1 cellular context compared by ENCODE assay signal in the genomic region with DNA sequence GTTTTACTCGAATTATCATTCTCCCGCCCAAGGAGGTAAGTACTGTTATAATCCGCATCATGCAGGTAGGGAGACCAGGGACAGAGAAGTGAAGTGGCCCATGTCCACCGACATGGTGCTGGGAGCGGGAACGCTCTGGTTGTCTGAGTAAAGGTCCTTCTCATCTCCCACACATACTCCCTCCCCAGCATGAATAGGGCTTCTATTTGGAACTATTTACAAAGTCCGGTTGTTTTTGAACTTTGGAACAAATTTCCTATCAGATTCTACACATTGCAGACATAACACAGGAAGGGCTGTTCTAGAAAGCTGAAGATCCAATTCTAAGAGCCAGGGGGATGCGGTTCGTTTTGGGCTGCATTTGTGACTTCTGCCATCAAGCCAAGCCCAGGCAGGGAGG.
TF ChIP-seq lines count a peak whose summit lies in the region.

No MANE protein-coding gene starts in this region.

TF ChIP-seq in HepG2, 621 proteins besides CTCF, POLR2A, EP300 and RAD21 (continued from another document and continues in another):
- TF ChIP-seq ZNF280D (CRISPR knock-in tag; IDR thresholded peaks at IDR 0.05) (0 out of 2 replicates have a peak, but pooled peaks have one; percentile 20), SATB2 (CRISPR knock-in tag; IDR thresholded peaks at IDR 0.05) (no peak), HMG20A (CRISPR knock-in tag; IDR thresholded peaks at IDR 0.05; ENCODE audit: borderline replicate concordance) (peak; percentile 40; the same call in 1 of the 2 replicates), SAP130 (CRISPR knock-in tag; IDR thresholded peaks at IDR 0.05; ENCODE audit: low read depth) (peak; percentile 44; the same call in 1 of the 2 replicates), FOXK1 (CRISPR knock-in tag; IDR thresholded peaks at IDR 0.05; ENCODE audit: borderline replicate concordance, low read depth) (0 out of 2 replicates have a peak, but pooled peaks have one; percentile 22), ELF3 (CRISPR knock-in tag; IDR thresholded peaks at IDR 0.05) (0 out of 2 replicates have a peak, but pooled peaks have one; percentile 29), ZBTB3 (CRISPR knock-in tag; IDR thresholded peaks at IDR 0.05; ENCODE audit: borderline replicate concordance, low read depth) (no peak), ZSCAN29 (CRISPR knock-in tag; conservative IDR thresholded peaks at IDR 0.05) (peak; percentile 68), ADNP (CRISPR knock-in tag; IDR thresholded peaks at IDR 0.05) (no peak), HNF4G (IDR thresholded peaks at IDR 0.05; ENCODE audit: borderline replicate concordance, low read depth, low read length) (peak; percentile 75), HNF4G (CRISPR knock-in tag; IDR thresholded peaks at IDR 0.05; ENCODE audit: borderline replicate concordance, low read depth) (peak; percentile 47; the same call in 1 of the 2 replicates), KDM6A (CRISPR knock-in tag; IDR thresholded peaks at IDR 0.05; ENCODE audit: low read depth) (peak; percentile 70), DBP (CRISPR knock-in tag; IDR thresholded peaks at IDR 0.05; ENCODE audit: not compliant biosample characterization) (no peak), CREB1 (IDR thresholded peaks at IDR 0.05) (no peak), CREB1 (CRISPR knock-in tag; IDR thresholded peaks at IDR 0.05) (peak; percentile 38; the same call in 1 of the 2 replicates), MIER2 (CRISPR knock-in tag; IDR thresholded peaks at IDR 0.05) (0 out of 2 replicates have a peak, but pooled peaks have one; percentile 16), NCOR1 (IDR thresholded peaks at IDR 0.05; ENCODE audit: borderline replicate concordance, low read length) (peak; percentile 94; the same call in 1 of the 2 replicates), ZNF816 (CRISPR knock-in tag; IDR thresholded peaks at IDR 0.05; ENCODE audit: borderline replicate concordance) (0 out of 2 replicates have a peak, but pooled peaks have one; percentile 43), EED (CRISPR knock-in tag; IDR thresholded peaks at IDR 0.05) (no peak), PPARG (CRISPR knock-in tag; conservative IDR thresholded peaks at IDR 0.05) (peak; percentile 87), NR2F2 (IDR thresholded peaks at IDR 0.05; ENCODE audit: borderline replicate concordance, low read depth) (peak; percentile 61; the same call in 1 of the 2 replicates), SOX6 (IDR thresholded peaks at IDR 0.05) (no peak), SOX6 (CRISPR knock-in tag; IDR thresholded peaks at IDR 0.05) (peak; percentile 46; the same call in 1 of the 2 replicates), ZNF770 (CRISPR knock-in tag; IDR thresholded peaks at IDR 0.05) (no peak), ZFP37 (CRISPR knock-in tag; IDR thresholded peaks at IDR 0.05; ENCODE audit: borderline replicate concordance) (no peak), ZNF431 (CRISPR knock-in tag; IDR thresholded peaks at IDR 0.05; ENCODE audit: borderline replicate concordance, low read depth) (no peak), SMARCE1 (IDR thresholded peaks at IDR 0.05; ENCODE audit: borderline replicate concordance) (no peak), FOXA1 (IDR thresholded peaks at IDR 0.05) (no peak), FOXA1 (CRISPR knock-in tag; IDR thresholded peaks at IDR 0.05) (peak; percentile 55), HINFP (CRISPR knock-in tag; IDR thresholded peaks at IDR 0.05; ENCODE audit: low read depth) (peak; percentile 98), ZFAT (CRISPR knock-in tag; conservative IDR thresholded peaks at IDR 0.05) (no peak), MED1 (CRISPR knock-in tag; IDR thresholded peaks at IDR 0.05) (peak; percentile 31), ZNF10 (CRISPR knock-in tag; IDR thresholded peaks at IDR 0.05; ENCODE audit: borderline replicate concordance, low read depth) (no peak), PHF21A (CRISPR knock-in tag; IDR thresholded peaks at IDR 0.05) (peak; percentile 78; the same call in 1 of the 2 replicates), HNRNPUL1 (IDR thresholded peaks at IDR 0.05; ENCODE audit: low read depth, low read length) (no peak), SOX5 (CRISPR knock-in tag; IDR thresholded peaks at IDR 0.05; ENCODE audit: borderline replicate concordance) (peak; percentile 56; the same call in 1 of the 2 replicates), THAP11 (CRISPR knock-in tag; IDR thresholded peaks at IDR 0.05) (0 out of 2 replicates have a peak, but pooled peaks have one; percentile 10), ZNF430 (CRISPR knock-in tag; IDR thresholded peaks at IDR 0.05) (0 out of 2 replicates have a peak, but pooled peaks have one; percentile 42), ZKSCAN8 (CRISPR knock-in tag; IDR thresholded peaks at IDR 0.05; ENCODE audit: borderline replicate concordance) (peak; percentile 79; the same call in 1 of the 2 replicates), TFDP2 (CRISPR knock-in tag; IDR thresholded peaks at IDR 0.05) (peak; percentile 63), ZNF335 (CRISPR knock-in tag; IDR thresholded peaks at IDR 0.05) (0 out of 2 replicates have a peak, but pooled peaks have one; percentile 26)
- TF ChIP-seq, protein P1, sequence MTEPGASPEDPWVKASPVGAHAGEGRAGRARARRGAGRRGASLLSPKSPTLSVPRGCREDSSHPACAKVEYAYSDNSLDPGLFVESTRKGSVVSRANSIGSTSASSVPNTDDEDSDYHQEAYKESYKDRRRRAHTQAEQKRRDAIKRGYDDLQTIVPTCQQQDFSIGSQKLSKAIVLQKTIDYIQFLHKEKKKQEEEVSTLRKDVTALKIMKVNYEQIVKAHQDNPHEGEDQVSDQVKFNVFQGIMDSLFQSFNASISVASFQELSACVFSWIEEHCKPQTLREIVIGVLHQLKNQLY (CRISPR knock-in tag; IDR thresholded peaks at IDR 0.05) = peak; percentile 27; the same call in 1 of the 2 replicates
- TF ChIP-seq, protein P2, sequence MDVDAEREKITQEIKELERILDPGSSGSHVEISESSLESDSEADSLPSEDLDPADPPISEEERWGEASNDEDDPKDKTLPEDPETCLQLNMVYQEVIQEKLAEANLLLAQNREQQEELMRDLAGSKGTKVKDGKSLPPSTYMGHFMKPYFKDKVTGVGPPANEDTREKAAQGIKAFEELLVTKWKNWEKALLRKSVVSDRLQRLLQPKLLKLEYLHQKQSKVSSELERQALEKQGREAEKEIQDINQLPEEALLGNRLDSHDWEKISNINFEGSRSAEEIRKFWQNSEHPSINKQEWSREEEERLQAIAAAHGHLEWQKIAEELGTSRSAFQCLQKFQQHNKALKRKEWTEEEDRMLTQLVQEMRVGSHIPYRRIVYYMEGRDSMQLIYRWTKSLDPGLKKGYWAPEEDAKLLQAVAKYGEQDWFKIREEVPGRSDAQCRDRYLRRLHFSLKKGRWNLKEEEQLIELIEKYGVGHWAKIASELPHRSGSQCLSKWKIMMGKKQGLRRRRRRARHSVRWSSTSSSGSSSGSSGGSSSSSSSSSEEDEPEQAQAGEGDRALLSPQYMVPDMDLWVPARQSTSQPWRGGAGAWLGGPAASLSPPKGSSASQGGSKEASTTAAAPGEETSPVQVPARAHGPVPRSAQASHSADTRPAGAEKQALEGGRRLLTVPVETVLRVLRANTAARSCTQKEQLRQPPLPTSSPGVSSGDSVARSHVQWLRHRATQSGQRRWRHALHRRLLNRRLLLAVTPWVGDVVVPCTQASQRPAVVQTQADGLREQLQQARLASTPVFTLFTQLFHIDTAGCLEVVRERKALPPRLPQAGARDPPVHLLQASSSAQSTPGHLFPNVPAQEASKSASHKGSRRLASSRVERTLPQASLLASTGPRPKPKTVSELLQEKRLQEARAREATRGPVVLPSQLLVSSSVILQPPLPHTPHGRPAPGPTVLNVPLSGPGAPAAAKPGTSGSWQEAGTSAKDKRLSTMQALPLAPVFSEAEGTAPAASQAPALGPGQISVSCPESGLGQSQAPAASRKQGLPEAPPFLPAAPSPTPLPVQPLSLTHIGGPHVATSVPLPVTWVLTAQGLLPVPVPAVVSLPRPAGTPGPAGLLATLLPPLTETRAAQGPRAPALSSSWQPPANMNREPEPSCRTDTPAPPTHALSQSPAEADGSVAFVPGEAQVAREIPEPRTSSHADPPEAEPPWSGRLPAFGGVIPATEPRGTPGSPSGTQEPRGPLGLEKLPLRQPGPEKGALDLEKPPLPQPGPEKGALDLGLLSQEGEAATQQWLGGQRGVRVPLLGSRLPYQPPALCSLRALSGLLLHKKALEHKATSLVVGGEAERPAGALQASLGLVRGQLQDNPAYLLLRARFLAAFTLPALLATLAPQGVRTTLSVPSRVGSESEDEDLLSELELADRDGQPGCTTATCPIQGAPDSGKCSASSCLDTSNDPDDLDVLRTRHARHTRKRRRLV (CRISPR knock-in tag; IDR thresholded peaks at IDR 0.05) = no peak
- TF ChIP-seq, protein P3, sequence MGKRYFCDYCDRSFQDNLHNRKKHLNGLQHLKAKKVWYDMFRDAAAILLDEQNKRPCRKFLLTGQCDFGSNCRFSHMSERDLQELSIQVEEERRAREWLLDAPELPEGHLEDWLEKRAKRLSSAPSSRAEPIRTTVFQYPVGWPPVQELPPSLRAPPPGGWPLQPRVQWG (CRISPR knock-in tag; IDR thresholded peaks at IDR 0.05; ENCODE audit: borderline replicate concordance, low read depth) = no peak
